Comparison of ENCODE assay signal across 19 cellular contexts in the genomic region with DNA sequence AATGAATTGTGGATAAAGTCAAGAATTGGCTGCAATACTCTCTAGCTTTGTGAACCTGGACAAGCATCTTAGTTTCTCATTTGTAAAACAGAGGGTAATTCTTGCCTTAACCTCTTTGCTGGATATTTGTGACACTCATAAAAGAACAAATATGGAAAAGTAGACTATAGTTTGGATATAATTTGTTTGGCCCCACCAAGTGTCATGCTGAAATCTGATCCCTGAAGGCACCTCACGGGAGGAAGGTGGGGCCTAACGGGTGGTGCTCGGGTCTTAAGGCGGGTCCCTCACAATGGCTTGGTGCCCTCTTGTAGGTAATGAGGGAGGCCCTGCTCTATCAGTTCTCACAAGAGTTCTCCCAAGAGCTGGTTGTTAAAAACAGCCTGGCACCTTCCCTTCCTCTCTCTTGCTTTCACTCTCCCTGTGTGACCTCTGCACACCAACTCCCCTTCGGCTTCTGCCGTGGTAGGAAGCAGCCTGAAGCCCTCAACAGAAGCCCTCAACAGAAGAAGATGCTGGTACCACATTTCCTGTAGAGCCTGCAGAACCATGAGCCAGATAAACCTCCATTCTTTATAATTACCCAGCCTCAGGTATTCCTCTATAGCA. TPM values are rescaled to one million over a fixed set of nuclear protein-coding genes. Genes with fewer than 3 reads are reported as not detected.
DNase-seq lines count a peak whose midpoint lies in the region; ATAC-seq lines count a peak whose summit lies in the region.
"Had no signal": no experiment of that assay in that cellular context is flagged by ENCODE, and none has a peak within 500 bp of the region (broad histone marks: within the 10 kb centered on the region; RNA-seq: fewer than 3 reads in every experiment).

No MANE protein-coding gene starts in this region.

- H4K12ac ChIP-seq in trophoblast cell (ENCODE audit: low read depth, low read length): no peak overlapping the region

- H4K8ac ChIP-seq in trophoblast cell (ENCODE audit: low read depth, low read length): no peak overlapping the region

- H3K27me3 Mint-ChIP-seq in activated T-cell treated with anti-CD3 and anti-CD28 coated beads, Interleukin-2, amount 50 U/mL, for 72 hours (ENCODE audit: low read depth): no peaks in the 10 kb centered on the region

- peaks cover 89% of the 10 kb centered on the region for H3K4me1 Mint-ChIP-seq in activated T-cell treated with anti-CD3 and anti-CD28 coated beads, Interleukin-2, amount 50 U/mL, for 72 hours (ENCODE audit: low read depth)

- peaks cover 5% of the 10 kb centered on the region for H3K9me3 ChIP-seq in KOPT-K1 (ENCODE audit: insufficient read depth, low read length, poor library complexity, severe bottlenecking)
- peaks cover 3% of the 10 kb centered on the region for H3K9me3 ChIP-seq in trophoblast cell (ENCODE audit: insufficient read depth, low read depth, low read length)
- H3K9me3 ChIP-seq: SJSA1, upper lobe of right lung had no signal

- H3K4ac ChIP-seq in trophoblast cell (ENCODE audit: low read depth, low read length): no peak overlapping the region

- DNase-seq in activated gamma-delta T cell treated with Interleukin-2 at 50 U/mL for 16 hours (peak; percentile 31), activated gamma-delta T cell (lab: John Stamatoyannopoulos, UW) (no peak), trophoblast cell (peak; percentile 43 to 83), NCI-H128 (lab: John Stamatoyannopoulos, UW; ENCODE audit: unreplicated experiment) (no peak), H7 (no peak)
- DNase-seq in activated T-cell treated with anti-CD3 and anti-CD28 coated beads, Interleukin-2, amount 50 U/mL, for 72 hours: peak in 1 of 2 donors; percentile 23
- DNase-seq: cortex of kidney; DMS153; esophagus squamous epithelium; GOT3; head of caudate nucleus; kidney; MG63; sigmoid colon; stimulated activated CD4-positive, alpha-beta T cell treated with anti-CD3 and anti-CD28 coated beads, Interleukin-4, amount 100 ng/mL, for 1 hour; upper lobe of right lung had no signal

- H3K27me3 ChIP-seq in trophoblast cell (ENCODE audit: insufficient read depth, low read length) (no peaks in the 10 kb centered on the region), H7 (ENCODE audit: control insufficient read depth, insufficient read depth, low read length) (no peaks in the 10 kb centered on the region)
- H3K27me3 ChIP-seq: esophagus squamous epithelium, MG63, sigmoid colon, SJSA1, upper lobe of right lung had no signal

- H3K4me3 ChIP-seq in trophoblast cell (ENCODE audit: low read depth, low read length) (no peak overlapping the region), H7 (ENCODE audit: insufficient read depth, low read depth, low read length) (no peak overlapping the region)
- H3K4me3 ChIP-seq: esophagus squamous epithelium, MG63, sigmoid colon, SJSA1, upper lobe of right lung had no signal

- H3K14ac ChIP-seq in trophoblast cell (ENCODE audit: low read length): no peak overlapping the region

- no peak overlapping the region for H2AFZ ChIP-seq in trophoblast cell (ENCODE audit: insufficient read depth, low read length, poor library complexity)

- no peak overlapping the region for H2BK120ac ChIP-seq in trophoblast cell (ENCODE audit: insufficient read depth, low read length, poor library complexity)

- H3K9ac ChIP-seq in trophoblast cell (ENCODE audit: low read length): no peak overlapping the region

- peaks cover 0 to 5% of the 10 kb centered on the region in 2 donors for H3K9me3 Mint-ChIP-seq in activated T-cell treated with anti-CD3 and anti-CD28 coated beads, Interleukin-2, amount 50 U/mL, for 72 hours

- H3K18ac ChIP-seq in trophoblast cell (ENCODE audit: low read length): no peak overlapping the region

- ATAC-seq in activated T-cell treated with anti-CD3 and anti-CD28 coated beads, Interleukin-2, amount 50 U/mL, for 72 hours (replicated peaks in 1 of 2): peak in 1 of 2 donors; percentile 3
- ATAC-seq in HG02840 (IDR thresholded peaks at IDR 0.05; ENCODE audit: low FRiP score, unreplicated experiment): no peak
- ATAC-seq: upper lobe of right lung had no signal

- H3K27ac ChIP-seq in KOPT-K1 (ENCODE audit: low read depth, low read length, poor library complexity, severe bottlenecking) (peak overlapping the region; percentile 70), trophoblast cell (ENCODE audit: low read depth, low read length) (no peak overlapping the region)
- H3K27ac ChIP-seq: esophagus squamous epithelium, sigmoid colon, SJSA1, upper lobe of right lung had no signal

- no peak overlapping the region for H2BK12ac ChIP-seq in trophoblast cell (ENCODE audit: low read length)

- no CpG with 5 or more reads among the region's 6 CpGs for WGBS in trophoblast cell (ENCODE audit: extremely low coverage, insufficient coverage, insufficient read length)

- no peak overlapping the region for H3K23ac ChIP-seq in trophoblast cell (ENCODE audit: low read length)

- H3K4me1 ChIP-seq in trophoblast cell (ENCODE audit: control insufficient read depth in 1 of 2, insufficient read depth in 2 of 2, low read length in 2 of 2): peaks cover 17 to 25% of the 10 kb centered on the region in 2 experiments
- H3K4me1 ChIP-seq: sigmoid colon, upper lobe of right lung had no signal

- H4K91ac ChIP-seq in trophoblast cell (ENCODE audit: low read depth, low read length): no peak overlapping the region

- H2AK5ac ChIP-seq in trophoblast cell (ENCODE audit: low read length): peak overlapping the region; percentile 58

- H3K36me3 ChIP-seq in KOPT-K1 (ENCODE audit: insufficient read depth, low read length): no peaks in the 10 kb centered on the region
- H3K36me3 ChIP-seq in trophoblast cell (ENCODE audit: control insufficient read depth in 1 of 2, insufficient read depth in 2 of 2, low read length in 2 of 2): peaks cover 0 to 1% of the 10 kb centered on the region in 2 experiments
- H3K36me3 ChIP-seq in H7 (replicated peaks; ENCODE audit: control insufficient read depth, insufficient read depth, low read length): no peaks in the 10 kb centered on the region
- H3K36me3 ChIP-seq: esophagus squamous epithelium, MG63, sigmoid colon, SJSA1, upper lobe of right lung had no signal

- H2BK5ac ChIP-seq in trophoblast cell (ENCODE audit: low read depth, low read length, poor library complexity): no peak overlapping the region

- peak overlapping the region; percentile 68 to 71 for H3K4me3 Mint-ChIP-seq in activated T-cell treated with anti-CD3 and anti-CD28 coated beads, Interleukin-2, amount 50 U/mL, for 72 hours

- H3K4me2 ChIP-seq in trophoblast cell (ENCODE audit: low read length): no peak overlapping the region

- peaks cover 14 to 17% of the 10 kb centered on the region in 2 donors for H3K36me3 Mint-ChIP-seq in activated T-cell treated with anti-CD3 and anti-CD28 coated beads, Interleukin-2, amount 50 U/mL, for 72 hours (ENCODE audit: insufficient read depth in 2 of 2)

- peak overlapping the region; percentile 85 for H3K27ac Mint-ChIP-seq in activated T-cell treated with anti-CD3 and anti-CD28 coated beads, Interleukin-2, amount 50 U/mL, for 72 hours

- H3K79me1 ChIP-seq in trophoblast cell (ENCODE audit: low read length): peaks cover 11% of the 10 kb centered on the region

- no peaks in the 10 kb centered on the region for H3K79me2 ChIP-seq in trophoblast cell (ENCODE audit: control insufficient read depth, insufficient read depth, low read length, poor library complexity)

RNA-seq across cellular contexts. Expression of gene ARL4C, which starts 37.4 kb away (rescaled TPM):
- total RNA-seq in activated T-cell treated with anti-CD3 and anti-CD28 coated beads, Interleukin-2, amount 50 U/mL, for 72 hours: 10 to 100 TPM; 52.9 to 53.7 TPM
- polyA plus RNA-seq in trophoblast cell (2013): 28.8 TPM in 2 replicates
- 3.4 and 3.6 TPM in 2 replicates for total RNA-seq in H7 (2014; rRNA removed; shearing (Covaris generic))

Comparison
In these comparisons a context has a peak if more than half of its experiments do, and no peak if none do; other contexts are left out.
1. DNase-seq: peak in activated gamma-delta T cell treated with Interleukin-2 at 50 U/mL for 16 hours (single experiment) and trophoblast cell (2 of 2); none in activated gamma-delta T cell (single experiment), NCI-H128 (single experiment) and H7 (single experiment).
2. RNA of gene ARL4C, which starts 37.4 kb away (total RNA-seq): 52.9 to 53.7 TPM in activated T-cell treated with anti-CD3 and anti-CD28 coated beads, Interleukin-2, amount 50 U/mL, for 72 hours; 3.4 to 3.6 TPM in H7; every median in the first group is over 10 times any median in the second.